1 cellular context compared by ENCODE assay signal in the genomic region with DNA sequence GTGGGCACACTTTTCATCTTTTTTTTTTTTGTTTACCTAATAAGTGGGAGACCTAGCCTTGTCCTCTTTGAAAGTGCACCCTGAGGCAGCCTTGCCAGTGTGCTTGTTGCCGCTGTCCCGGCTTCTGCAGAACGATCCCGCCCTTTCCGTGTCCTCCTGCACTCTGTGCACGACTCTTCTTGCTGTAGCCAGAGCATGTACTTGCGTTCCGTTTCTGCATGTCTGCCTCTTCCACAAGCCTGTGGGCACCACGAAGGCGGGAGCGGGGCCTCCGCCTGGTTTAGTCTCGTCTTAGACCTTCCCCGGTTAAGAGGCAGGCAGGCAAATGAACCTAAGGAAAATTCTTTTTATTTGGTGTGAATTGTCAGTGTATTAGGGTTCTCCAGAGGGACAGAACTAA.
TF ChIP-seq lines count a peak whose summit lies in the region.

No MANE protein-coding gene starts in this region.

TF ChIP-seq in GM23338, 12 proteins besides CTCF, POLR2A, EP300 and RAD21 (continued from another document):
- TF ChIP-seq, protein P1, sequence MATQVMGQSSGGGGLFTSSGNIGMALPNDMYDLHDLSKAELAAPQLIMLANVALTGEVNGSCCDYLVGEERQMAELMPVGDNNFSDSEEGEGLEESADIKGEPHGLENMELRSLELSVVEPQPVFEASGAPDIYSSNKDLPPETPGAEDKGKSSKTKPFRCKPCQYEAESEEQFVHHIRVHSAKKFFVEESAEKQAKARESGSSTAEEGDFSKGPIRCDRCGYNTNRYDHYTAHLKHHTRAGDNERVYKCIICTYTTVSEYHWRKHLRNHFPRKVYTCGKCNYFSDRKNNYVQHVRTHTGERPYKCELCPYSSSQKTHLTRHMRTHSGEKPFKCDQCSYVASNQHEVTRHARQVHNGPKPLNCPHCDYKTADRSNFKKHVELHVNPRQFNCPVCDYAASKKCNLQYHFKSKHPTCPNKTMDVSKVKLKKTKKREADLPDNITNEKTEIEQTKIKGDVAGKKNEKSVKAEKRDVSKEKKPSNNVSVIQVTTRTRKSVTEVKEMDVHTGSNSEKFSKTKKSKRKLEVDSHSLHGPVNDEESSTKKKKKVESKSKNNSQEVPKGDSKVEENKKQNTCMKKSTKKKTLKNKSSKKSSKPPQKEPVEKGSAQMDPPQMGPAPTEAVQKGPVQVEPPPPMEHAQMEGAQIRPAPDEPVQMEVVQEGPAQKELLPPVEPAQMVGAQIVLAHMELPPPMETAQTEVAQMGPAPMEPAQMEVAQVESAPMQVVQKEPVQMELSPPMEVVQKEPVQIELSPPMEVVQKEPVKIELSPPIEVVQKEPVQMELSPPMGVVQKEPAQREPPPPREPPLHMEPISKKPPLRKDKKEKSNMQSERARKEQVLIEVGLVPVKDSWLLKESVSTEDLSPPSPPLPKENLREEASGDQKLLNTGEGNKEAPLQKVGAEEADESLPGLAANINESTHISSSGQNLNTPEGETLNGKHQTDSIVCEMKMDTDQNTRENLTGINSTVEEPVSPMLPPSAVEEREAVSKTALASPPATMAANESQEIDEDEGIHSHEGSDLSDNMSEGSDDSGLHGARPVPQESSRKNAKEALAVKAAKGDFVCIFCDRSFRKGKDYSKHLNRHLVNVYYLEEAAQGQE (IDR thresholded peaks at IDR 0.05; ENCODE audit: unreplicated experiment): no peak
- no peak for TF ChIP-seq ZNF331 (CRISPR knock-in tag; IDR thresholded peaks at IDR 0.05; ENCODE audit: low read depth)
- TF ChIP-seq, protein P2, sequence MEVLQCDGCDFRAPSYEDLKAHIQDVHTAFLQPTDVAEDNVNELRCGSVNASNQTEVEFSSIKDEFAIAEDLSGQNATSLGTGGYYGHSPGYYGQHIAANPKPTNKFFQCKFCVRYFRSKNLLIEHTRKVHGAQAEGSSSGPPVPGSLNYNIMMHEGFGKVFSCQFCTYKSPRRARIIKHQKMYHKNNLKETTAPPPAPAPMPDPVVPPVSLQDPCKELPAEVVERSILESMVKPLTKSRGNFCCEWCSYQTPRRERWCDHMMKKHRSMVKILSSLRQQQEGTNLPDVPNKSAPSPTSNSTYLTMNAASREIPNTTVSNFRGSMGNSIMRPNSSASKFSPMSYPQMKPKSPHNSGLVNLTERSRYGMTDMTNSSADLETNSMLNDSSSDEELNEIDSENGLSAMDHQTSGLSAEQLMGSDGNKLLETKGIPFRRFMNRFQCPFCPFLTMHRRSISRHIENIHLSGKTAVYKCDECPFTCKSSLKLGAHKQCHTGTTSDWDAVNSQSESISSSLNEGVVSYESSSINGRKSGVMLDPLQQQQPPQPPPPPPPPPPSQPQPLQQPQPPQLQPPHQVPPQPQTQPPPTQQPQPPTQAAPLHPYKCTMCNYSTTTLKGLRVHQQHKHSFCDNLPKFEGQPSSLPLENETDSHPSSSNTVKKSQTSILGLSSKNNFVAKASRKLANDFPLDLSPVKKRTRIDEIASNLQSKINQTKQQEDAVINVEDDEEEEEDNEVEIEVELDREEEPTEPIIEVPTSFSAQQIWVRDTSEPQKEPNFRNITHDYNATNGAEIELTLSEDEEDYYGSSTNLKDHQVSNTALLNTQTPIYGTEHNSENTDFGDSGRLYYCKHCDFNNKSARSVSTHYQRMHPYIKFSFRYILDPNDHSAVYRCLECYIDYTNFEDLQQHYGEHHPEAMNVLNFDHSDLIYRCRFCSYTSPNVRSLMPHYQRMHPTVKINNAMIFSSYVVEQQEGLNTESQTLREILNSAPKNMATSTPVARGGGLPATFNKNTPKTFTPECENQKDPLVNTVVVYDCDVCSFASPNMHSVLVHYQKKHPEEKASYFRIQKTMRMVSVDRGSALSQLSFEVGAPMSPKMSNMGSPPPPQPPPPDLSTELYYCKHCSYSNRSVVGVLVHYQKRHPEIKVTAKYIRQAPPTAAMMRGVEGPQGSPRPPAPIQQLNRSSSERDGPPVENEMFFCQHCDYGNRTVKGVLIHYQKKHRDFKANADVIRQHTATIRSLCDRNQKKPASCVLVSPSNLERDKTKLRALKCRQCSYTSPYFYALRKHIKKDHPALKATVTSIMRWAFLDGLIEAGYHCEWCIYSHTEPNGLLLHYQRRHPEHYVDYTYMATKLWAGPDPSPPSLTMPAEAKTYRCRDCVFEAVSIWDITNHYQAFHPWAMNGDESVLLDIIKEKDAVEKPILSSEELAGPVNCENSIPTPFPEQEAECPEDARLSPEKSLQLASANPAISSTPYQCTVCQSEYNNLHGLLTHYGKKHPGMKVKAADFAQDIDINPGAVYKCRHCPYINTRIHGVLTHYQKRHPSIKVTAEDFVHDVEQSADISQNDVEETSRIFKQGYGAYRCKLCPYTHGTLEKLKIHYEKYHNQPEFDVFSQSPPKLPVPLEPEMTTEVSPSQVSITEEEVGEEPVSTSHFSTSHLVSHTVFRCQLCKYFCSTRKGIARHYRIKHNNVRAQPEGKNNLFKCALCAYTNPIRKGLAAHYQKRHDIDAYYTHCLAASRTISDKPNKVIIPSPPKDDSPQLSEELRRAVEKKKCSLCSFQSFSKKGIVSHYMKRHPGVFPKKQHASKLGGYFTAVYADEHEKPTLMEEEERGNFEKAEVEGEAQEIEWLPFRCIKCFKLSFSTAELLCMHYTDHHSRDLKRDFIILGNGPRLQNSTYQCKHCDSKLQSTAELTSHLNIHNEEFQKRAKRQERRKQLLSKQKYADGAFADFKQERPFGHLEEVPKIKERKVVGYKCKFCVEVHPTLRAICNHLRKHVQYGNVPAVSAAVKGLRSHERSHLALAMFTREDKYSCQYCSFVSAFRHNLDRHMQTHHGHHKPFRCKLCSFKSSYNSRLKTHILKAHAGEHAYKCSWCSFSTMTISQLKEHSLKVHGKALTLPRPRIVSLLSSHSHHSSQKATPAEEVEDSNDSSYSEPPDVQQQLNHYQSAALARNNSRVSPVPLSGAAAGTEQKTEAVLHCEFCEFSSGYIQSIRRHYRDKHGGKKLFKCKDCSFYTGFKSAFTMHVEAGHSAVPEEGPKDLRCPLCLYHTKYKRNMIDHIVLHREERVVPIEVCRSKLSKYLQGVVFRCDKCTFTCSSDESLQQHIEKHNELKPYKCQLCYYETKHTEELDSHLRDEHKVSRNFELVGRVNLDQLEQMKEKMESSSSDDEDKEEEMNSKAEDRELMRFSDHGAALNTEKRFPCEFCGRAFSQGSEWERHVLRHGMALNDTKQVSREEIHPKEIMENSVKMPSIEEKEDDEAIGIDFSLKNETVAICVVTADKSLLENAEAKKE (CRISPR knock-in tag; IDR thresholded peaks at IDR 0.05): no peak
- TF ChIP-seq, protein P3, sequence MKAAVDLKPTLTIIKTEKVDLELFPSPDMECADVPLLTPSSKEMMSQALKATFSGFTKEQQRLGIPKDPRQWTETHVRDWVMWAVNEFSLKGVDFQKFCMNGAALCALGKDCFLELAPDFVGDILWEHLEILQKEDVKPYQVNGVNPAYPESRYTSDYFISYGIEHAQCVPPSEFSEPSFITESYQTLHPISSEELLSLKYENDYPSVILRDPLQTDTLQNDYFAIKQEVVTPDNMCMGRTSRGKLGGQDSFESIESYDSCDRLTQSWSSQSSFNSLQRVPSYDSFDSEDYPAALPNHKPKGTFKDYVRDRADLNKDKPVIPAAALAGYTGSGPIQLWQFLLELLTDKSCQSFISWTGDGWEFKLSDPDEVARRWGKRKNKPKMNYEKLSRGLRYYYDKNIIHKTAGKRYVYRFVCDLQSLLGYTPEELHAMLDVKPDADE (IDR thresholded peaks at IDR 0.05): no peak
- TF ChIP-seq EZH2 (IDR thresholded peaks at IDR 0.05; ENCODE audit: low read depth, unreplicated experiment): no peak
